In the genomic region with DNA sequence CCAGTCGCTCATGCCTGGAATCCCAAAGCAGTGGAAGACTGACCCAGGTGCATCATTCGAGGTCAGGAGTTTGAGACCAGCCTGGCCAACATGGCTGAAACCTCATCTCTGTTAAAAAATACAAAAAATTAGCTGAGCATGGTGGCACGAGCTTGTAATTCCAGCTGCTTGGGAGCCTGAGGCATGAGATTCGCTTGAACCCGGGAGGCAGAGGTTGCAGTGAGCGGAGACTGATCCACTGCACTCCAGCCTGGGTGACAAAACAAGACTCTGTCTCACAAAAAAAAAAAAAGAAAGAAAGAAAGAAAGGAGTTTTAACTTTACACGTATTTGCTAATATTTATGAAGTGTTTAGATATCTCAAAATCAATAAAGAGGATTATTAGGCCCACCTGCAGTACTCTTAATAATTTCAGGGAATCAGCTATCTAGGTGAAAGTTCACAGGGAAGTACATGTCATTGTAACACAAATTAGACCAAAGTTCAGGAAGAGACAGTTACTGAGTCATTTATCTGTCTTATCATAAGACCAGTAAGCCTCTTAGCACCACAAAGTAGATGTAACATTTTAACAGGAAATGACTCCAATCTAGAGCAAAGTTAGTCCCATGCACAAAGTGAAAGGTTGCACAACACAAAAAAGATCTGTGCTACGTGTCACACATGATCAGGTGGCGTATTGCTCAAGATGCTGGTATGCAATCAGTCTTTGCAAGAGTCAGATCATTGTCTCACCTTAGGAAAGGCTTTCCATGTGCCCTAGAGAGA, we compare ENCODE assay signal across 1 cellular context.
A peak's percentile ranks its signal among the peaks of the same experiment; 100 is the strongest.
TF ChIP-seq lines count a peak whose summit lies in the region.

No MANE protein-coding gene starts in this region.

TF ChIP-seq in HepG2, 621 proteins besides CTCF, POLR2A, EP300 and RAD21 (continued from another document and continues in another):
- TF ChIP-seq, protein P1, sequence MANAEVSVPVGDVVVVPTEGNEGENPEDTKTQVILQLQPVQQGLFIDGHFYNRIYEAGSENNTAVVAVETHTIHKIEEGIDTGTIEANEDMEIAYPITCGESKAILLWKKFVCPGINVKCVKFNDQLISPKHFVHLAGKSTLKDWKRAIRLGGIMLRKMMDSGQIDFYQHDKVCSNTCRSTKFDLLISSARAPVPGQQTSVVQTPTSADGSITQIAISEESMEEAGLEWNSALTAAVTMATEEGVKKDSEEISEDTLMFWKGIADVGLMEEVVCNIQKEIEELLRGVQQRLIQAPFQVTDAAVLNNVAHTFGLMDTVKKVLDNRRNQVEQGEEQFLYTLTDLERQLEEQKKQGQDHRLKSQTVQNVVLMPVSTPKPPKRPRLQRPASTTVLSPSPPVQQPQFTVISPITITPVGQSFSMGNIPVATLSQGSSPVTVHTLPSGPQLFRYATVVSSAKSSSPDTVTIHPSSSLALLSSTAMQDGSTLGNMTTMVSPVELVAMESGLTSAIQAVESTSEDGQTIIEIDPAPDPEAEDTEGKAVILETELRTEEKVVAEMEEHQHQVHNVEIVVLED (CRISPR knock-in tag; IDR thresholded peaks at IDR 0.05; ENCODE audit: borderline replicate concordance), result peak; percentile 28; the same call in 1 of the 2 replicates
- TF ChIP-seq, protein P2, sequence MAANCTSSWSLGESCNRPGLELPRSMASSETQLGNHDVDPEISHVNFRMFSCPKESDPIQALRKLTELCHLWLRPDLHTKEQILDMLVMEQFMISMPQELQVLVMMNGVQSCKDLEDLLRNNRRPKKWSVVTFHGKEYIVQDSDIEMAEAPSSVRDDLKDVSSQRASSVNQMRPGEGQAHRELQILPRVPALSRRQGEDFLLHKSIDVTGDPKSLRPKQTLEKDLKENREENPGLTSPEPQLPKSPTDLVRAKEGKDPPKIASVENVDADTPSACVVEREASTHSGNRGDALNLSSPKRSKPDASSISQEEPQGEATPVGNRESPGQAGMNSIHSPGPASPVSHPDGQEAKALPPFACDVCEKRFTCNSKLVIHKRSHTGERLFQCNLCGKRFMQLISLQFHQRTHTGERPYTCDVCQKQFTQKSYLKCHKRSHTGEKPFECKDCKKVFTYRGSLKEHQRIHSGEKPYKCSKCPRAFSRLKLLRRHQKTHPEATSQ (CRISPR knock-in tag; IDR thresholded peaks at IDR 0.05; ENCODE audit: borderline replicate concordance), result peak; percentile 47; the same call in 1 of the 2 replicates
- no peak for TF ChIP-seq MAFG (CRISPR knock-in tag; IDR thresholded peaks at IDR 0.05)
- peak; percentile 99 for TF ChIP-seq ZNF792 (CRISPR knock-in tag; IDR thresholded peaks at IDR 0.05)
- no peak for TF ChIP-seq ZNF879 (CRISPR knock-in tag; IDR thresholded peaks at IDR 0.05)
- TF ChIP-seq, protein P3, sequence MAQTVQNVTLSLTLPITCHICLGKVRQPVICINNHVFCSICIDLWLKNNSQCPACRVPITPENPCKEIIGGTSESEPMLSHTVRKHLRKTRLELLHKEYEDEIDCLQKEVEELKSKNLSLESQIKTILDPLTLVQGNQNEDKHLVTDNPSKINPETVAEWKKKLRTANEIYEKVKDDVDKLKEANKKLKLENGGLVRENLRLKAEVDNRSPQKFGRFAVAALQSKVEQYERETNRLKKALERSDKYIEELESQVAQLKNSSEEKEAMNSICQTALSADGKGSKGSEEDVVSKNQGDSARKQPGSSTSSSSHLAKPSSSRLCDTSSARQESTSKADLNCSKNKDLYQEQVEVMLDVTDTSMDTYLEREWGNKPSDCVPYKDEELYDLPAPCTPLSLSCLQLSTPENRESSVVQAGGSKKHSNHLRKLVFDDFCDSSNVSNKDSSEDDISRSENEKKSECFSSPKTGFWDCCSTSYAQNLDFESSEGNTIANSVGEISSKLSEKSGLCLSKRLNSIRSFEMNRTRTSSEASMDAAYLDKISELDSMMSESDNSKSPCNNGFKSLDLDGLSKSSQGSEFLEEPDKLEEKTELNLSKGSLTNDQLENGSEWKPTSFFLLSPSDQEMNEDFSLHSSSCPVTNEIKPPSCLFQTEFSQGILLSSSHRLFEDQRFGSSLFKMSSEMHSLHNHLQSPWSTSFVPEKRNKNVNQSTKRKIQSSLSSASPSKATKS (CRISPR knock-in tag; IDR thresholded peaks at IDR 0.05), result peak; percentile 97
- TF ChIP-seq TBX3 (IDR thresholded peaks at IDR 0.05; ENCODE audit: borderline replicate concordance), result peak; percentile 94
- TF ChIP-seq, protein P4, sequence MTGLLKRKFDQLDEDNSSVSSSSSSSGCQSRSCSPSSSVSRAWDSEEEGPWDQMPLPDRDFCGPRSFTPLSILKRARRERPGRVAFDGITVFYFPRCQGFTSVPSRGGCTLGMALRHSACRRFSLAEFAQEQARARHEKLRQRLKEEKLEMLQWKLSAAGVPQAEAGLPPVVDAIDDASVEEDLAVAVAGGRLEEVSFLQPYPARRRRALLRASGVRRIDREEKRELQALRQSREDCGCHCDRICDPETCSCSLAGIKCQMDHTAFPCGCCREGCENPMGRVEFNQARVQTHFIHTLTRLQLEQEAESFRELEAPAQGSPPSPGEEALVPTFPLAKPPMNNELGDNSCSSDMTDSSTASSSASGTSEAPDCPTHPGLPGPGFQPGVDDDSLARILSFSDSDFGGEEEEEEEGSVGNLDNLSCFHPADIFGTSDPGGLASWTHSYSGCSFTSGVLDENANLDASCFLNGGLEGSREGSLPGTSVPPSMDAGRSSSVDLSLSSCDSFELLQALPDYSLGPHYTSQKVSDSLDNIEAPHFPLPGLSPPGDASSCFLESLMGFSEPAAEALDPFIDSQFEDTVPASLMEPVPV (CRISPR knock-in tag; IDR thresholded peaks at IDR 0.05), result peak; percentile 92
- 0 out of 2 replicates have a peak, but pooled peaks have one; percentile 47 for TF ChIP-seq ZFP82 (CRISPR knock-in tag; IDR thresholded peaks at IDR 0.05; ENCODE audit: borderline replicate concordance)
- TF ChIP-seq GATAD2A (CRISPR knock-in tag; IDR thresholded peaks at IDR 0.05), result peak; percentile 100
- 0 out of 2 replicates have a peak, but pooled peaks have one; percentile 78 for TF ChIP-seq RELA (CRISPR knock-in tag; IDR thresholded peaks at IDR 0.05)
- peak; percentile 35 for TF ChIP-seq MAFF (IDR thresholded peaks at IDR 0.05; ENCODE audit: low read depth, low read length)
- TF ChIP-seq ZNF225 (CRISPR knock-in tag; IDR thresholded peaks at IDR 0.05), result no peak; the same call in 1 of the 2 replicates
- TF ChIP-seq ZNF263 (CRISPR knock-in tag; IDR thresholded peaks at IDR 0.05), result peak; percentile 68; the same call in 1 of the 2 replicates
- TF ChIP-seq, protein P5, sequence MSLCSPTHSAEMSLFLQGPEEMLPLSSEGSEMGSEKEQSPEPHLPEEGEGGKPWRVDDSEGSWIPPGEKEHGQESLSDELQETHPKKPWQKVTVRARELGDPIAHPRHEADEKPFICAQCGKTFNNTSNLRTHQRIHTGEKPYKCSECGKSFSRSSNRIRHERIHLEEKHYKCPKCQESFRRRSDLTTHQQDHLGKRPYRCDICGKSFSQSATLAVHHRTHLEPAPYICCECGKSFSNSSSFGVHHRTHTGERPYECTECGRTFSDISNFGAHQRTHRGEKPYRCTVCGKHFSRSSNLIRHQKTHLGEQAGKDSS (CRISPR knock-in tag; IDR thresholded peaks at IDR 0.05; ENCODE audit: borderline replicate concordance, low read depth), result peak; percentile 60; the same call in 1 of the 2 replicates
- TF ChIP-seq, protein P6, sequence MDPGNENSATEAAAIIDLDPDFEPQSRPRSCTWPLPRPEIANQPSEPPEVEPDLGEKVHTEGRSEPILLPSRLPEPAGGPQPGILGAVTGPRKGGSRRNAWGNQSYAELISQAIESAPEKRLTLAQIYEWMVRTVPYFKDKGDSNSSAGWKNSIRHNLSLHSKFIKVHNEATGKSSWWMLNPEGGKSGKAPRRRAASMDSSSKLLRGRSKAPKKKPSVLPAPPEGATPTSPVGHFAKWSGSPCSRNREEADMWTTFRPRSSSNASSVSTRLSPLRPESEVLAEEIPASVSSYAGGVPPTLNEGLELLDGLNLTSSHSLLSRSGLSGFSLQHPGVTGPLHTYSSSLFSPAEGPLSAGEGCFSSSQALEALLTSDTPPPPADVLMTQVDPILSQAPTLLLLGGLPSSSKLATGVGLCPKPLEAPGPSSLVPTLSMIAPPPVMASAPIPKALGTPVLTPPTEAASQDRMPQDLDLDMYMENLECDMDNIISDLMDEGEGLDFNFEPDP (CRISPR knock-in tag; conservative IDR thresholded peaks at IDR 0.05), result no peak
- TF ChIP-seq ZSCAN29 (CRISPR knock-in tag; conservative IDR thresholded peaks at IDR 0.05), result peak; percentile 92
- peak; percentile 94; the same call in 1 of the 2 replicates for TF ChIP-seq CBX5 (CRISPR knock-in tag; IDR thresholded peaks at IDR 0.05; ENCODE audit: borderline replicate concordance)
- peak; percentile 100 for TF ChIP-seq CEBPG (CRISPR knock-in tag; IDR thresholded peaks at IDR 0.05)
- TF ChIP-seq, protein P7, sequence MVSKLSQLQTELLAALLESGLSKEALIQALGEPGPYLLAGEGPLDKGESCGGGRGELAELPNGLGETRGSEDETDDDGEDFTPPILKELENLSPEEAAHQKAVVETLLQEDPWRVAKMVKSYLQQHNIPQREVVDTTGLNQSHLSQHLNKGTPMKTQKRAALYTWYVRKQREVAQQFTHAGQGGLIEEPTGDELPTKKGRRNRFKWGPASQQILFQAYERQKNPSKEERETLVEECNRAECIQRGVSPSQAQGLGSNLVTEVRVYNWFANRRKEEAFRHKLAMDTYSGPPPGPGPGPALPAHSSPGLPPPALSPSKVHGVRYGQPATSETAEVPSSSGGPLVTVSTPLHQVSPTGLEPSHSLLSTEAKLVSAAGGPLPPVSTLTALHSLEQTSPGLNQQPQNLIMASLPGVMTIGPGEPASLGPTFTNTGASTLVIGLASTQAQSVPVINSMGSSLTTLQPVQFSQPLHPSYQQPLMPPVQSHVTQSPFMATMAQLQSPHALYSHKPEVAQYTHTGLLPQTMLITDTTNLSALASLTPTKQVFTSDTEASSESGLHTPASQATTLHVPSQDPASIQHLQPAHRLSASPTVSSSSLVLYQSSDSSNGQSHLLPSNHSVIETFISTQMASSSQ (IDR thresholded peaks at IDR 0.05; ENCODE audit: low read depth), result peak; percentile 88
- TF ChIP-seq, protein P7 (CRISPR knock-in tag; IDR thresholded peaks at IDR 0.05; ENCODE audit: borderline replicate concordance), result peak; percentile 96
- TF ChIP-seq, protein P8, sequence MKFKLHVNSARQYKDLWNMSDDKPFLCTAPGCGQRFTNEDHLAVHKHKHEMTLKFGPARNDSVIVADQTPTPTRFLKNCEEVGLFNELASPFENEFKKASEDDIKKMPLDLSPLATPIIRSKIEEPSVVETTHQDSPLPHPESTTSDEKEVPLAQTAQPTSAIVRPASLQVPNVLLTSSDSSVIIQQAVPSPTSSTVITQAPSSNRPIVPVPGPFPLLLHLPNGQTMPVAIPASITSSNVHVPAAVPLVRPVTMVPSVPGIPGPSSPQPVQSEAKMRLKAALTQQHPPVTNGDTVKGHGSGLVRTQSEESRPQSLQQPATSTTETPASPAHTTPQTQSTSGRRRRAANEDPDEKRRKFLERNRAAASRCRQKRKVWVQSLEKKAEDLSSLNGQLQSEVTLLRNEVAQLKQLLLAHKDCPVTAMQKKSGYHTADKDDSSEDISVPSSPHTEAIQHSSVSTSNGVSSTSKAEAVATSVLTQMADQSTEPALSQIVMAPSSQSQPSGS (CRISPR knock-in tag; IDR thresholded peaks at IDR 0.05), result peak; percentile 98
- TF ChIP-seq, protein P9, sequence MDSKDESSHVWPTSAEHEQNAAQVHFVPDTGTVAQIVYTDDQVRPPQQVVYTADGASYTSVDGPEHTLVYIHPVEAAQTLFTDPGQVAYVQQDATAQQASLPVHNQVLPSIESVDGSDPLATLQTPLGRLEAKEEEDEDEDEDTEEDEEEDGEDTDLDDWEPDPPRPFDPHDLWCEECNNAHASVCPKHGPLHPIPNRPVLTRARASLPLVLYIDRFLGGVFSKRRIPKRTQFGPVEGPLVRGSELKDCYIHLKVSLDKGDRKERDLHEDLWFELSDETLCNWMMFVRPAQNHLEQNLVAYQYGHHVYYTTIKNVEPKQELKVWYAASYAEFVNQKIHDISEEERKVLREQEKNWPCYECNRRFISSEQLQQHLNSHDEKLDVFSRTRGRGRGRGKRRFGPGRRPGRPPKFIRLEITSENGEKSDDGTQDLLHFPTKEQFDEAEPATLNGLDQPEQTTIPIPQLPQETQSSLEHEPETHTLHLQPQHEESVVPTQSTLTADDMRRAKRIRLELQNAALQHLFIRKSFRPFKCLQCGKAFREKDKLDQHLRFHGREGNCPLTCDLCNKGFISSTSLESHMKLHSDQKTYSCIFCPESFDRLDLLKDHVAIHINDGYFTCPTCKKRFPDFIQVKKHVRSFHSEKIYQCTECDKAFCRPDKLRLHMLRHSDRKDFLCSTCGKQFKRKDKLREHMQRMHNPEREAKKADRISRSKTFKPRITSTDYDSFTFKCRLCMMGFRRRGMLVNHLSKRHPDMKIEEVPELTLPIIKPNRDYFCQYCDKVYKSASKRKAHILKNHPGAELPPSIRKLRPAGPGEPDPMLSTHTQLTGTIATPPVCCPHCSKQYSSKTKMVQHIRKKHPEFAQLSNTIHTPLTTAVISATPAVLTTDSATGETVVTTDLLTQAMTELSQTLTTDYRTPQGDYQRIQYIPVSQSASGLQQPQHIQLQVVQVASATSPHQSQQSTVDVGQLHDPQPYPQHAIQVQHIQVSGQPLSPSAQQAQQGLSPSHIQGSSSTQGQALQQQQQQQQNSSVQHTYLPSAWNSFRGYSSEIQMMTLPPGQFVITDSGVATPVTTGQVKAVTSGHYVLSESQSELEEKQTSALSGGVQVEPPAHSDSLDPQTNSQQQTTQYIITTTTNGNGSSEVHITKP (CRISPR knock-in tag; IDR thresholded peaks at IDR 0.05; ENCODE audit: low read depth), result peak; percentile 88
- TF ChIP-seq, protein P10, sequence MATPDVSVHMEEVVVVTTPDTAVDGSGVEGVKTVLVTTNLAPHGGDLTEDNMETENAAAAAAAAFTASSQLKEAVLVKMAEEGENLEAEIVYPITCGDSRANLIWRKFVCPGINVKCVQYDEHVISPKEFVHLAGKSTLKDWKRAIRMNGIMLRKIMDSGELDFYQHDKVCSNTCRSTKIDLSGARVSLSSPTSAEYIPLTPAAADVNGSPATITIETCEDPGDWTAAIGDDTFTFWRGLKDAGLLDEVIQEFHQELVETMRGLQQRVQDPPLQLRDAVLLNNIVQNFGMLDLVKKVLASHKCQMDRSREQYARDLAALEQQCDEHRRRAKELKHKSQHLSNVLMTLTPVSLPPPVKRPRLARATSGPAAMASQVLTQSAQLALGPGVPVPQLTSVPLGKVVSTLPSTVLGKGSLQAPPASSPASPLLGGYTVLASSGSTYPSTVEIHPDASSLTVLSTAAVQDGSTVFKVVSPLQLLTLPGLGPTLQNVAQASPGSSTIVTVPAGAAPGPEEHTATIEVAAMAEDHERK (CRISPR knock-in tag; IDR thresholded peaks at IDR 0.05; ENCODE audit: low read depth), result peak; percentile 57; the same call in 1 of the 2 replicates
- TF ChIP-seq, protein P11, sequence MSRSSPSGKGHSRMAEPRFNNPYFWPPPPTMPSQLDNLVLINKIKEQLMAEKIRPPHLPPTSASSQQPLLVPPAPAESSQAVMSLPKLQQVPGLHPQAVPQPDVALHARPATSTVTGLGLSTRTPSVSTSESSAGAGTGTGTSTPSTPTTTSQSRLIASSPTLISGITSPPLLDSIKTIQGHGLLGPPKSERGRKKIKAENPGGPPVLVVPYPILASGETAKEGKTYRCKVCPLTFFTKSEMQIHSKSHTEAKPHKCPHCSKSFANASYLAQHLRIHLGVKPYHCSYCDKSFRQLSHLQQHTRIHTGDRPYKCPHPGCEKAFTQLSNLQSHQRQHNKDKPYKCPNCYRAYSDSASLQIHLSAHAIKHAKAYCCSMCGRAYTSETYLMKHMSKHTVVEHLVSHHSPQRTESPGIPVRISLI (CRISPR knock-in tag; IDR thresholded peaks at IDR 0.05; ENCODE audit: borderline replicate concordance), result peak; percentile 85; the same call in 1 of the 2 replicates
